Comparison of ENCODE assay signal across 21 cellular contexts in the genomic region with DNA sequence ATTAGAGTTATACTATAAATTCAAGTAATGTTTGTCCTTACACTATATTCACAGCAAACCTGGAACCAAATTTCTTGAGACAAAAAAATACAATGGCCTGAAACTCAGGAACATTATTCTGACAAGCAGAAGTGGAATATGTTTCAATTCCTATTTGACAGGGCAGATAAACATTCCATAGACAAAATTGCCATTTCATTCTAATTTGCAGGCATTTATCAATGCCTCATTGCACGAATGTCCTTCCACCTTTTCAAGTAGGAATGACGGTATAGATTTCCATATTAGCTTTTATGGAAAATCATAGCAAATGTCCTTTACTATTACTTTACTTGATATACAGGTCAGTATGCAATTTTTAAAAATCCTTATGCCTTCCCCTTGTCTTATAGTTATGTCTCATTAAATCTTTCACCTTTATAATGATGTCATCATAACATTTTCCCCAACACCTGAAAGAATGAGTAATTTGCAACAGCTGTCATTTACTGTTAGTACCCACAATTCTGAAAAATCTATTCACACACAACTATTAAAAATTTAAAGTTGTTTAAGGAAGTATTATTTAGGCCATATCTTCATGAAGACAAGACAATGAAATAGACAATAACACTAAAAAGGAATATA.
DNase-seq lines count a peak whose midpoint lies in the region; ATAC-seq, FAIRE-seq and TF ChIP-seq lines count a peak whose summit lies in the region.
"Had no signal": no experiment of that assay in that cellular context is flagged by ENCODE, and none has a peak within 500 bp of the region (broad histone marks: within the 10 kb centered on the region; RNA-seq: fewer than 3 reads in every experiment).

No MANE protein-coding gene starts in this region.

- no peaks in the 10 kb centered on the region for H3F3A ChIP-seq in neural cell (ENCODE audit: insufficient read depth, low read length, poor library complexity, severe bottlenecking)

- ATAC-seq in HepG2 (no peak), right lobe of liver (no peak), GM12878 (no peak)
- ATAC-seq: CD8-positive, alpha-beta T cell had no signal

- CTCF ChIA-PET in HepG2 (lab: Yijun Ruan, JAX; ENCODE audit: low intra/inter-chr PET ratio, low total read pairs) (no interaction called here), GM12878 (lab: Yijun Ruan, JAX) (no interaction called here), MCF 10A (lab: Yijun Ruan, JAX) (interaction anchor here (0.6 kb wide), 3 partner anchors 10 to 229 kb away, joined by 3 to 4 read pairs (median 4); no protein-coding TSS in a partner anchor)

- H3K27me3 Mint-ChIP-seq in MCF 10A (ENCODE audit: insufficient read depth, unreplicated experiment): no peaks in the 10 kb centered on the region
- H3K27me3 Mint-ChIP-seq: B cell; CD4-positive, CD25-positive, alpha-beta regulatory T cell had no signal

- H3K9me2 ChIP-seq in neural cell (ENCODE audit: insufficient read depth, low read length): no peaks in the 10 kb centered on the region

- no peak overlapping the region for H3K4me3 ChIP-seq in HepG2 (replicated peaks in 1 of 3; ENCODE audit: insufficient read depth in 1 of 3, low read depth in 2 of 3, low read length in 3 of 3)
- H3K4me3 ChIP-seq in right lobe of liver: no peak overlapping the region
- H3K4me3 ChIP-seq in GM12878: no peak overlapping the region
- H3K4me3 ChIP-seq in neural cell (ENCODE audit: low read length): no peak overlapping the region
- H3K4me3 ChIP-seq: BLaER1 had no signal

- no peak overlapping the region for H2AFZ ChIP-seq in HepG2 (ENCODE audit: low read length)
- H2AFZ ChIP-seq in GM12878 (ENCODE audit: control insufficient read depth, low read depth, low read length): no peak overlapping the region
- H2AFZ ChIP-seq in neural cell (ENCODE audit: low read depth, low read length): no peak overlapping the region

- BruUV-seq in HepG2 (replicated peaks; lab: Mats Ljungman, UMichigan) (no TSS peak), GM12878 (replicated peaks; lab: Mats Ljungman, UMichigan) (no TSS peak), MCF 10A (replicated peaks; lab: Mats Ljungman, UMichigan) (no TSS peak)

- WGBS in HepG2 (ENCODE audit: low lambda C conversion rate): 0% methylated on average over 2 of the region's 2 CpGs
- WGBS in right lobe of liver (ENCODE audit: insufficient coverage, low coverage, low lambda C conversion rate, missing lambda C conversion rate): 60% methylated on average over 2 of the region's 2 CpGs
- 35% methylated on average over 2 of the region's 2 CpGs for WGBS in GM12878 (ENCODE audit: insufficient coverage, insufficient replicate concordance, low lambda C conversion rate, missing lambda C conversion rate)

- H3K27ac ChIP-seq in HepG2 (ENCODE audit: extremely low read length, insufficient read depth, low read length) (no peak overlapping the region), right lobe of liver (no peak overlapping the region), GM12878 (ENCODE audit: control insufficient read depth, insufficient read depth) (no peak overlapping the region), neural cell (ENCODE audit: low read length) (peak overlapping the region; percentile 68)
- H3K27ac ChIP-seq: 22Rv1, BLaER1, C4-2B had no signal

- peaks cover 8% of the 10 kb centered on the region for H3K36me3 Mint-ChIP-seq in MCF 10A (ENCODE audit: insufficient read depth, unreplicated experiment)
- H3K36me3 Mint-ChIP-seq: CD4-positive, CD25-positive, alpha-beta regulatory T cell; CD8-positive, alpha-beta T cell had no signal

- intact Hi-C loops in HepG2 (cut with micrococcal nuclease; ENCODE audit: unreplicated experiment) (no loop called here), right lobe of liver (cut with DNase I) (no loop called here), GM12878 (cut with micrococcal nuclease; ENCODE audit: unreplicated experiment) (no loop called here), MCF 10A (cut with micrococcal nuclease) (no loop called here)

- TF ChIP-seq CTCF in HepG2 (CRISPR knock-in tag; IDR thresholded peaks at IDR 0.05) (no peak), right lobe of liver (IDR thresholded peaks at IDR 0.05) (no peak), GM12878 (IDR thresholded peaks at IDR 0.05 in 2 of 3, conservative IDR thresholded peaks at IDR 0.05 in 1 of 3; ENCODE audit: control insufficient read depth in 2 of 3, extremely low read depth in 1 of 3, insufficient read depth in 1 of 3, low read depth in 3 of 3, low read length in 3 of 3) (no peak), neural cell (IDR thresholded peaks at IDR 0.05; ENCODE audit: poor library complexity, severe bottlenecking) (no peak), MCF 10A (IDR thresholded peaks at IDR 0.05; ENCODE audit: unreplicated experiment) (no peak)

- POLR2A ChIA-PET in HepG2 (lab: Yijun Ruan, JAX) (no interaction called here), GM12878 (lab: Charles Lee) (no interaction called here), MCF 10A (lab: Yijun Ruan, JAX) (interaction anchor here (0.9 kb wide), 1 partner anchor 226 kb away, joined by 3 read pairs; no protein-coding TSS in a partner anchor)

- no peak for TF ChIP-seq POLR2A in HepG2 (IDR thresholded peaks at IDR 0.05; ENCODE audit: insufficient read depth in 1 of 2, low read depth in 2 of 2, low read length in 2 of 2)
- no peak for TF ChIP-seq POLR2A in right lobe of liver (IDR thresholded peaks at IDR 0.05)
- no peak for TF ChIP-seq POLR2A in GM12878 (IDR thresholded peaks at IDR 0.05; ENCODE audit: low read depth, low read length)

- no peak overlapping the region for H3K4me3 Mint-ChIP-seq in MCF 10A (ENCODE audit: unreplicated experiment)
- H3K4me3 Mint-ChIP-seq: B cell; CD4-positive, CD25-positive, alpha-beta regulatory T cell; CD8-positive, alpha-beta T cell had no signal

- H3K4me1 ChIP-seq in HepG2 (ENCODE audit: insufficient read depth, low read length): no peaks in the 10 kb centered on the region
- H3K4me1 ChIP-seq in right lobe of liver: no peaks in the 10 kb centered on the region
- H3K4me1 ChIP-seq in GM12878 (ENCODE audit: control insufficient read depth, insufficient read depth, low read length): no peaks in the 10 kb centered on the region
- H3K4me1 ChIP-seq: BLaER1, Caco-2 had no signal

- in situ Hi-C loops in HepG2 (cut with HindIII; ENCODE audit: extremely low pct_ligation_motif_present, low pct_unique_long_range_greater_than_20kb): no loop called here
- in situ Hi-C loops in GM12878 (cut with MboI): no loop called here

- no peak for TF ChIP-seq EP300 in HepG2 (IDR thresholded peaks at IDR 0.05; ENCODE audit: low read depth in 2 of 2, low read length in 2 of 2)
- no peak for TF ChIP-seq EP300 in HepG2 (CRISPR knock-in tag; IDR thresholded peaks at IDR 0.05; ENCODE audit: borderline replicate concordance)
- no peak for TF ChIP-seq EP300 in GM12878 (IDR thresholded peaks at IDR 0.05; ENCODE audit: borderline replicate concordance in 1 of 2, control insufficient read depth in 1 of 2, low read depth in 2 of 2, low read length in 2 of 2)
- TF ChIP-seq EP300 in neural cell (conservative IDR thresholded peaks at IDR 0.05; ENCODE audit: poor library complexity, severe bottlenecking): peak; percentile 82

- TF ChIP-seq RAD21 in HepG2 (CRISPR knock-in tag; IDR thresholded peaks at IDR 0.05) (no peak), GM12878 (IDR thresholded peaks at IDR 0.05; ENCODE audit: insufficient read depth, low read depth, low read length) (no peak), neural cell (conservative IDR thresholded peaks at IDR 0.05) (no peak)

- no peaks in the 10 kb centered on the region for H3K36me3 ChIP-seq in HepG2 (replicated peaks in 1 of 2; ENCODE audit: control insufficient read depth in 1 of 2, insufficient read depth in 2 of 2, low read length in 2 of 2)
- H3K36me3 ChIP-seq in right lobe of liver: no peaks in the 10 kb centered on the region
- H3K36me3 ChIP-seq in GM12878 (ENCODE audit: control insufficient read depth in 2 of 2, insufficient read depth in 2 of 2, low read length in 1 of 2): no peaks in the 10 kb centered on the region
- H3K36me3 ChIP-seq in neural cell (ENCODE audit: insufficient read depth, low read length): no peaks in the 10 kb centered on the region
- H3K36me3 ChIP-seq: BLaER1 had no signal

- SMC1A ChIA-PET in GM12878 (lab: Charles Lee; ENCODE audit: uncharacterized antibody, unreplicated experiment): interaction anchor here (1.6 kb wide), 1 partner anchor 10 kb away, joined by 3 read pairs; no protein-coding TSS in a partner anchor

- RAD21 ChIA-PET in GM12878 (lab: Charles Lee; ENCODE audit: unreplicated experiment): no interaction called here

- DNase-seq in HepG2 (ENCODE audit: low spot score): no peak
- no peak for DNase-seq in right lobe of liver
- no peak for DNase-seq in GM12878 (ENCODE audit: low read depth, low spot score)
- no peak for DNase-seq in NCI-H774 (lab: John Stamatoyannopoulos, UW)
- no peak for DNase-seq in MCF 10A (ENCODE audit: unreplicated experiment)
- DNase-seq: Caco-2; CD4-positive, CD25-positive, alpha-beta regulatory T cell; CD8-positive, alpha-beta T cell; DMS153; DND-41; GDM1; GOT3; H7; HCEC 1CT had no signal

- H3K4me1 Mint-ChIP-seq in MCF 10A (ENCODE audit: insufficient read depth, unreplicated experiment): no peaks in the 10 kb centered on the region
- H3K4me1 Mint-ChIP-seq: B cell; CD4-positive, CD25-positive, alpha-beta regulatory T cell had no signal

- peaks cover 6% of the 10 kb centered on the region for H3K9me3 Mint-ChIP-seq in MCF 10A (ENCODE audit: unreplicated experiment)
- H3K9me3 Mint-ChIP-seq: CD8-positive, alpha-beta T cell had no signal

- H3K4me2 ChIP-seq in HepG2 (ENCODE audit: low read depth, low read length) (no peak overlapping the region), GM12878 (ENCODE audit: control insufficient read depth, insufficient read depth) (no peak overlapping the region), neural cell (ENCODE audit: low read length) (peak overlapping the region; percentile 31)
- H3K4me2 ChIP-seq: BLaER1 had no signal

- H3K79me2 ChIP-seq in HepG2 (ENCODE audit: insufficient read depth, low read length): no peaks in the 10 kb centered on the region
- no peaks in the 10 kb centered on the region for H3K79me2 ChIP-seq in GM12878 (ENCODE audit: control insufficient read depth, insufficient read depth, low read length)
- H3K79me2 ChIP-seq in neural cell (replicated peaks; ENCODE audit: insufficient read depth, low read length): no peaks in the 10 kb centered on the region

- H4K20me1 ChIP-seq in HepG2 (ENCODE audit: insufficient read depth, low read length): no peaks in the 10 kb centered on the region
- H4K20me1 ChIP-seq in GM12878 (ENCODE audit: control insufficient read depth, insufficient read depth): no peaks in the 10 kb centered on the region
- no peaks in the 10 kb centered on the region for H4K20me1 ChIP-seq in neural cell (ENCODE audit: insufficient read depth)
- H4K20me1 ChIP-seq: BLaER1 had no signal

- H3K27ac Mint-ChIP-seq in MCF 10A (ENCODE audit: low read depth, unreplicated experiment): no peak overlapping the region
- H3K27ac Mint-ChIP-seq: B cell; CD4-positive, CD25-positive, alpha-beta regulatory T cell; CD8-positive, alpha-beta T cell had no signal

- H3K9me3 ChIP-seq in HepG2 (ENCODE audit: low read length) (peaks cover 11% of the 10 kb centered on the region; the same call in 1 of the 2 replicates), right lobe of liver (no peaks in the 10 kb centered on the region), GM12878 (replicated peaks; ENCODE audit: control insufficient read depth, insufficient read depth, low read length) (no peaks in the 10 kb centered on the region), neural cell (ENCODE audit: low read length) (no peaks in the 10 kb centered on the region)

- no peak for FAIRE-seq in HepG2 (lab: Jason Lieb, UNC)
- no peak for FAIRE-seq in GM12878 (lab: Jason Lieb, UNC)
- FAIRE-seq: A204.1, GM12891 had no signal

- H3K9ac ChIP-seq in HepG2 (ENCODE audit: insufficient read depth, low read depth, low read length) (no peak overlapping the region), GM12878 (ENCODE audit: control insufficient read depth, insufficient read depth, low read length) (no peak overlapping the region), neural cell (ENCODE audit: low read length) (no peak overlapping the region)
- H3K9ac ChIP-seq: BLaER1 had no signal

- H3K27me3 ChIP-seq in HepG2 (ENCODE audit: control insufficient read depth in 1 of 2, insufficient read depth in 2 of 2, low read length in 2 of 2) (no peaks in the 10 kb centered on the region), right lobe of liver (no peaks in the 10 kb centered on the region), GM12878 (replicated peaks in 1 of 2; ENCODE audit: control insufficient read depth in 2 of 2, insufficient read depth in 2 of 2, low read length in 1 of 2) (no peaks in the 10 kb centered on the region; a peak in 1 of 4 replicates), neural cell (ENCODE audit: insufficient read depth, low read depth, low read length) (no peaks in the 10 kb centered on the region)
- H3K27me3 ChIP-seq: BLaER1 had no signal
